ENCODE assay signal across 1 cellular context in the genomic region with DNA sequence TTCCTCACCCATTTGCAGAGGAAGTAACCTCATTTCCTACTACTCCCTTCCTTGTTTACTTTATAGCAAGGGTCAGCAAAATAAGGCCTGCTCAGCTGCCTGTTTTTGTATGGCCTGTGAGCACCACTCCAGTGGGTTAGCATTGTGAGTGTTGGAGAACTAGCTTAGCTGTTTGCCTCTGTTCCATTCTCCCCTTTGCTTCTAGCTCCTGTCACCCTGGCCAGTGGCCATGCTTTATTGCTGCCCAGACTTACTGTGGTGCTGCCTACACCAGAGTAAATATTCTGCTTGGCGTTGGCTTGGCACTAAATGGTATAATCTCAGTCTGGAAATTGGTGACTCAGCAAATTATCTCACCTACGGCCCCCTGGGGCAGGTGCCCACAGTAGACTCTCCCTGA.
A peak's percentile ranks its signal among the peaks of the same experiment; 100 is the strongest.
TF ChIP-seq lines count a peak whose summit lies in the region.

No MANE protein-coding gene starts in this region.

TF ChIP-seq in HepG2, 621 proteins besides CTCF, POLR2A, EP300 and RAD21 (continued from another document):
- no peak for TF ChIP-seq FOXA1 (IDR thresholded peaks at IDR 0.05)
- 0 out of 2 replicates have a peak, but pooled peaks have one; percentile 23 for TF ChIP-seq FOXA1 (CRISPR knock-in tag; IDR thresholded peaks at IDR 0.05)
- TF ChIP-seq NFE2L2 (IDR thresholded peaks at IDR 0.05; ENCODE audit: low read length) = peak; percentile 58
- no peak for TF ChIP-seq HIVEP1 (CRISPR knock-in tag; IDR thresholded peaks at IDR 0.05)
- peak; percentile 96 for TF ChIP-seq MAFF (IDR thresholded peaks at IDR 0.05; ENCODE audit: low read depth, low read length)
